In genomic region chr2:159380676-159381239, GRCh38 we compare ENCODE assay signal across 19 cellular contexts.
"Had no signal": no experiment of that assay in that cellular context is flagged by ENCODE, and none has a peak within 500 bp of the region (broad histone marks: within the 10 kb centered on the region; RNA-seq: fewer than 3 reads in every experiment).

No MANE protein-coding gene starts in this region.

- H3K27me3 ChIP-seq: dorsolateral prefrontal cortex, left lung, sigmoid colon, tibial artery, upper lobe of left lung, uterus had no signal

- H3K36me3 ChIP-seq: uterus had no signal

- H3K4me1 ChIP-seq: left lung, psoas muscle, sigmoid colon, tibial artery, upper lobe of left lung, uterus had no signal

- H3K4me3 ChIP-seq: coronary artery, dorsolateral prefrontal cortex, left lung, lung, psoas muscle, sigmoid colon, skin epidermis, tibial artery, upper lobe of left lung, uterus had no signal

- DNase-seq: dorsolateral prefrontal cortex; effector CD8-positive, alpha-beta T cell; foreskin melanocyte; head of caudate nucleus; hippocampal formation; left lung; midbrain; naive B cell; psoas muscle; sigmoid colon; stimulated activated CD4-positive, alpha-beta T cell treated with anti-CD3 and anti-CD28 coated beads, Interleukin-12 subunit alpha, Interleukin-12 subunit beta, amount 100 ng/mL, for 4 hours; stimulated activated CD4-positive, alpha-beta T cell treated with anti-CD3 and anti-CD28 coated beads, Interleukin-2, amount 100 ng/mL, for 48 hours; stimulated activated naive CD8-positive, alpha-beta T cell treated with anti-CD3 and anti-CD28 coated beads, Interleukin-15, Interleukin-2, amounts not matched to agents 100 U/mL and 50 U/mL, for 24 hours; tibial artery; upper lobe of left lung; uterus had no signal

- ATAC-seq: left lung; psoas muscle; stimulated activated naive CD8-positive, alpha-beta T cell treated with anti-CD3 and anti-CD28 coated beads, Interleukin-15, Interleukin-2, amounts not matched to agents 100 U/mL and 50 U/mL, for 24 hours had no signal

- H3K27ac ChIP-seq: coronary artery, dorsolateral prefrontal cortex, left lung, psoas muscle, sigmoid colon, skin epidermis, tibial artery, upper lobe of left lung, uterus had no signal

- H3K9me3 ChIP-seq: left lung, psoas muscle, sigmoid colon, tibial artery, upper lobe of left lung, uterus had no signal
